In the genomic region with DNA sequence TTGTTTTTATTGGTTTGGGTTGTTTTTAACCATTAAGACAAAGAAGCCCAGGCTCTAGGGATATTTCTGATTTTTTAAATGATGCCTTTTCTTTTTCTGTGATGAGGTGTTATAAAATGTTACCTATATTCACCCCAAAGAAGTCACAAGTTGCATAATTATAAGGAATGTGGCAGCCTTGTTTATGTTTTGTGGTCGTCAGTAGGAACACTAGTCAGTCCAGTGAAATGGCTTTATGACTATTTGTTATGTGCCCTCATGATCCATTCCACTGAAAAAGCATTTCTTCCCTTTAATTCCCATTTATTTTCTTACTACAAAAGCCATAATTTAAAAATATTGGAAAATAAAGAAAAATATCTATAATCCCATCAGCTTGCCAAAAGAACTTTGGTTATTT, we compare ENCODE assay signal across 20 cellular contexts. TPM values are rescaled to one million over a fixed set of nuclear protein-coding genes. Genes with fewer than 3 reads are reported as not detected.
"Had no signal": no experiment of that assay in that cellular context is flagged by ENCODE, and none has a peak within 500 bp of the region (broad histone marks: within the 10 kb centered on the region; RNA-seq: fewer than 3 reads in every experiment).

No MANE protein-coding gene starts in this region.

- H3K27me3 Mint-ChIP-seq: activated CD4-positive, alpha-beta T cell treated with anti-CD3 and anti-CD28 coated beads for 36 hours had no signal

- H3K4me3 ChIP-seq: esophagus muscularis mucosa, lower lobe of right lung, tibial nerve had no signal

- H3K9me3 ChIP-seq: esophagus muscularis mucosa, lower lobe of right lung, tibial nerve had no signal

- H3K4me1 Mint-ChIP-seq: activated CD4-positive, alpha-beta T cell treated with anti-CD3 and anti-CD28 coated beads for 36 hours; nephron had no signal

- H3K27ac ChIP-seq: esophagus muscularis mucosa, foreskin keratinocyte, lower lobe of right lung, parathyroid adenoma, tibial nerve had no signal

- H3K9me3 Mint-ChIP-seq: activated CD4-positive, alpha-beta memory T cell treated with anti-CD3 and anti-CD28 coated beads for 36 hours; activated naive CD4-positive, alpha-beta T cell treated with anti-CD3 and anti-CD28 coated beads for 36 hours; nephron; WTC11 had no signal

- H3K27ac Mint-ChIP-seq: activated CD4-positive, alpha-beta memory T cell treated with anti-CD3 and anti-CD28 coated beads for 36 hours; activated CD4-positive, alpha-beta T cell treated with anti-CD3 and anti-CD28 coated beads for 36 hours; activated naive CD4-positive, alpha-beta T cell treated with anti-CD3 and anti-CD28 coated beads for 36 hours; nephron had no signal

- H3K4me3 Mint-ChIP-seq: activated CD4-positive, alpha-beta memory T cell treated with anti-CD3 and anti-CD28 coated beads for 36 hours; activated CD4-positive, alpha-beta T cell treated with anti-CD3 and anti-CD28 coated beads for 36 hours; activated naive CD4-positive, alpha-beta T cell treated with anti-CD3 and anti-CD28 coated beads for 36 hours; nephron; WTC11 had no signal

- H3K9ac ChIP-seq: parathyroid adenoma had no signal

- DNase-seq: activated CD4-positive, alpha-beta memory T cell treated with anti-CD3 and anti-CD28 coated beads for 36 hours; activated CD4-positive, alpha-beta T cell treated with anti-CD3 and anti-CD28 coated beads for 36 hours; activated naive CD4-positive, alpha-beta T cell treated with anti-CD3 and anti-CD28 coated beads for 36 hours; activated T-cell treated with anti-CD3 and anti-CD28 coated beads, Interleukin-2, amount 50 U/mL, for 1 hour; anterior cingulate cortex; effector CD4-positive, alpha-beta T cell; foreskin keratinocyte; glutamatergic neuron; hippocampal formation; islet precursor cell; left colon; lower lobe of right lung; stimulated activated CD4-positive, alpha-beta T cell treated with anti-CD3 and anti-CD28 coated beads, Interleukin-2, amount 100 ng/mL, for 24 hours; stimulated activated naive CD4-positive, alpha-beta T cell treated with Interleukin-2 at 50 U/mL for 16 hours had no signal

- H3K27me3 ChIP-seq: esophagus muscularis mucosa, foreskin keratinocyte, tibial nerve had no signal

- H3K4me1 ChIP-seq: foreskin keratinocyte, lower lobe of right lung, parathyroid adenoma had no signal

RNA-seq across cellular contexts. Expression of a gene that starts 34.4 kb away (rescaled TPM):
- total RNA-seq: activated CD4-positive, alpha-beta memory T cell treated with anti-CD3 and anti-CD28 coated beads for 36 hours; activated CD4-positive, alpha-beta T cell treated with anti-CD3 and anti-CD28 coated beads for 36 hours; activated naive CD4-positive, alpha-beta T cell treated with anti-CD3 and anti-CD28 coated beads for 36 hours; T-helper 2 cell treated with Interferon-gamma antibody and Interleukin-4, amounts not matched to agents 100 ng/mL and 5 ng/mL, for 36 hours had no signal
